ENCODE assay signal across 16 cellular contexts in genomic region chr1:224287714-224288113, GRCh38. TPM values are rescaled to one million over a fixed set of nuclear protein-coding genes. Genes with fewer than 3 reads are reported as not detected.
DNase-seq lines count a peak whose midpoint lies in the region; ATAC-seq and TF ChIP-seq lines count a peak whose summit lies in the region.
"Had no signal": no experiment of that assay in that cellular context is flagged by ENCODE, and none has a peak within 500 bp of the region (broad histone marks: within the 10 kb centered on the region; RNA-seq: fewer than 3 reads in every experiment).

No MANE protein-coding gene starts in this region.

- peak overlapping the region; percentile 85 for H3K27ac Mint-ChIP-seq in glutamatergic neuron (ENCODE audit: unreplicated experiment)
- peak overlapping the region; percentile 96 for H3K27ac Mint-ChIP-seq in neural crest cell (ENCODE audit: unreplicated experiment)
- no peak overlapping the region for H3K27ac Mint-ChIP-seq in stimulated activated memory B cell treated with anti-CD40 and anti-IgM and Interleukin-4, amounts not matched to agents 10 μg/mL and 1 μg/mL and 100 μg/mL, for 72 hours

- H3K9ac ChIP-seq in NT2/D1 (ENCODE audit: insufficient read length, low read depth), result no peak overlapping the region
- H3K9ac ChIP-seq: parathyroid adenoma had no signal

- no peaks in the 10 kb centered on the region for H3K27me3 ChIP-seq in H7 (ENCODE audit: control insufficient read depth, insufficient read depth, low read length)
- H3K27me3 ChIP-seq in NT2/D1 (ENCODE audit: insufficient read depth, insufficient read length), result no peaks in the 10 kb centered on the region
- H3K27me3 ChIP-seq: gastrocnemius medialis, tibial nerve had no signal

- H3K9me3 Mint-ChIP-seq in glutamatergic neuron (ENCODE audit: unreplicated experiment) (peaks cover 2% of the 10 kb centered on the region), neural crest cell (no peaks in the 10 kb centered on the region)
- H3K9me3 Mint-ChIP-seq in stimulated activated memory B cell treated with anti-CD40 and anti-IgM and Interleukin-4, amounts not matched to agents 10 μg/mL and 1 μg/mL and 100 μg/mL, for 72 hours, result no peaks in the 10 kb centered on the region

- H3K27me3 Mint-ChIP-seq in glutamatergic neuron (ENCODE audit: unreplicated experiment) (peaks cover 2% of the 10 kb centered on the region), neural crest cell (ENCODE audit: low read depth) (no peaks in the 10 kb centered on the region)
- H3K27me3 Mint-ChIP-seq in stimulated activated memory B cell treated with anti-CD40 and anti-IgM and Interleukin-4, amounts not matched to agents 10 μg/mL and 1 μg/mL and 100 μg/mL, for 72 hours, result no peaks in the 10 kb centered on the region

- H3K4me1 Mint-ChIP-seq in glutamatergic neuron (ENCODE audit: low read depth, unreplicated experiment) (peaks cover 4% of the 10 kb centered on the region), neural crest cell (peaks cover 29% of the 10 kb centered on the region)
- H3K4me1 Mint-ChIP-seq in stimulated activated memory B cell treated with anti-CD40 and anti-IgM and Interleukin-4, amounts not matched to agents 10 μg/mL and 1 μg/mL and 100 μg/mL, for 72 hours, result no peaks in the 10 kb centered on the region

- TF ChIP-seq CTCF in glutamatergic neuron (IDR thresholded peaks at IDR 0.05; ENCODE audit: partially characterized antibody, unreplicated experiment), result no peak
- no peak for TF ChIP-seq CTCF in neural crest cell (conservative IDR thresholded peaks at IDR 0.05)

- H3K36me3 Mint-ChIP-seq in glutamatergic neuron (ENCODE audit: unreplicated experiment), result no peaks in the 10 kb centered on the region
- peaks cover 22% of the 10 kb centered on the region for H3K36me3 Mint-ChIP-seq in neural crest cell (ENCODE audit: low read depth)
- H3K36me3 Mint-ChIP-seq in stimulated activated memory B cell treated with anti-CD40 and anti-IgM and Interleukin-4, amounts not matched to agents 10 μg/mL and 1 μg/mL and 100 μg/mL, for 72 hours, result peaks cover 38% of the 10 kb centered on the region

- ATAC-seq in GM19463 (IDR thresholded peaks at IDR 0.05; ENCODE audit: unreplicated experiment), result no peak
- ATAC-seq in stimulated activated memory B cell treated with anti-CD40 and anti-IgM and Interleukin-4, amounts not matched to agents 10 μg/mL and 1 μg/mL and 100 μg/mL, for 72 hours, result no peak
- ATAC-seq: gastrocnemius medialis, HepG2 had no signal

- DNase-seq in H7 (peak; percentile 80), NT2/D1 (ENCODE audit: low read depth, low spot score) (peak; percentile 73), glutamatergic neuron (no peak), neural crest cell (ENCODE audit: low read depth, low spot score) (peak; percentile 22), SIG-M5 (lab: John Stamatoyannopoulos, UW) (no peak), 8988T (no peak)
- DNase-seq: activated CD8-positive, alpha-beta memory T cell treated with anti-CD3 and anti-CD28 coated beads for 24 hours; gastrocnemius medialis; NCI-H2081 treated with DMSO at 0.1 percent for 48 hours; Right ventricle myocardium superior had no signal

- H3K9me3 ChIP-seq in NT2/D1 (ENCODE audit: insufficient read depth, low read length), result no peaks in the 10 kb centered on the region
- H3K9me3 ChIP-seq: gastrocnemius medialis, tibial nerve had no signal

- peaks cover 3% of the 10 kb centered on the region for H3K4me1 ChIP-seq in NT2/D1 (ENCODE audit: insufficient read depth, insufficient read length)
- H3K4me1 ChIP-seq: gastrocnemius medialis, parathyroid adenoma had no signal

- H3K4me3 ChIP-seq in H7 (ENCODE audit: insufficient read depth, low read depth, low read length), result no peak overlapping the region
- no peak overlapping the region for H3K4me3 ChIP-seq in NT2/D1 (ENCODE audit: insufficient read length, low read depth)
- H3K4me3 ChIP-seq: gastrocnemius medialis, smooth muscle cell, tibial nerve had no signal

- no peaks in the 10 kb centered on the region; the same call in none of the 2 replicates for H3K36me3 ChIP-seq in H7 (replicated peaks; ENCODE audit: control insufficient read depth, insufficient read depth, low read length)
- peaks cover 81% of the 10 kb centered on the region for H3K36me3 ChIP-seq in NT2/D1 (ENCODE audit: insufficient read depth, insufficient read length, low read length)

- H3K4me3 Mint-ChIP-seq in glutamatergic neuron (ENCODE audit: unreplicated experiment) (no peak overlapping the region), neural crest cell (no peak overlapping the region)
- H3K4me3 Mint-ChIP-seq in stimulated activated memory B cell treated with anti-CD40 and anti-IgM and Interleukin-4, amounts not matched to agents 10 μg/mL and 1 μg/mL and 100 μg/mL, for 72 hours, result no peak overlapping the region

RNA-seq across cellular contexts. Expression of gene NVL, which starts 42.3 kb away (rescaled TPM):
- total RNA-seq in H7 (2014; rRNA removed; shearing (Covaris generic)), result 49.3 and 60.3 TPM in 2 replicates
- total RNA-seq in glutamatergic neuron (ENCODE audit: unreplicated experiment) (36.9 TPM), neural crest cell (51.2 and 53.8 TPM in 2 replicates)

Comparison
In these comparisons a context has a peak if more than half of its experiments do, and no peak if none do; other contexts are left out.
1. DNase-seq: peak in H7 (single experiment), NT2/D1 (single experiment) and neural crest cell (single experiment); none in glutamatergic neuron (single experiment), SIG-M5 (single experiment) and 8988T (single experiment).